In genomic region chr19:18229915-18230314, GRCh38 we compare ENCODE assay signal across 1 cellular context.
TF ChIP-seq lines count a peak whose summit lies in the region.

No MANE protein-coding gene starts in this region.

TF ChIP-seq in HepG2, 621 proteins besides CTCF, POLR2A, EP300 and RAD21:
- TF ChIP-seq ZFP36 (IDR thresholded peaks at IDR 0.05; ENCODE audit: borderline replicate concordance, low read depth, low read length, partially characterized antibody) (peak; percentile 47), YY1 (IDR thresholded peaks at IDR 0.05; ENCODE audit: insufficient read depth, insufficient replicate concordance, low read depth, low read length) (no peak)
TF ChIP-seq in HepG2: peak in this region for 1.
